ENCODE assay signal across 8 cellular contexts in genomic region chr12:25958254-25959068, GRCh38. TPM values are rescaled to one million over a fixed set of nuclear protein-coding genes. Genes with fewer than 3 reads are reported as not detected.
DNase-seq lines count a peak whose midpoint lies in the region; TF ChIP-seq lines count a peak whose summit lies in the region.

TSS of gene RASSF8 (plus strand) at chr12:25958682. CDS start at chr12:26055344, 96,662 bp downstream.

- H3K79me1 ChIP-seq in mesenchymal stem cell (replicated peaks; ENCODE audit: low read length, poor library complexity, severe bottlenecking): peaks cover 5% of the 10 kb centered on the region

- peaks cover 15% of the 10 kb centered on the region for H3K79me2 ChIP-seq in Loucy (ENCODE audit: insufficient read depth, low read length)

- peak within 1 kb of the TSS; percentile 67 to 93 for H3K14ac ChIP-seq in mesenchymal stem cell (ENCODE audit: low read length in 2 of 2)

- H3K36me3 ChIP-seq in Loucy (ENCODE audit: insufficient read depth, low read length) (no peaks in the 10 kb centered on the region), WERI-Rb-1 (no peaks in the 10 kb centered on the region; the same call in none of the 2 replicates), mesenchymal stem cell (ENCODE audit: control insufficient read depth in 1 of 2, insufficient read depth in 2 of 2, low read depth in 1 of 2, low read length in 2 of 2) (peaks cover 4 to 46% of the 10 kb centered on the region in 2 experiments), suprapubic skin (no peaks in the 10 kb centered on the region)

- 1% methylated on average over 40 of the region's 140 CpGs for WGBS in mesenchymal stem cell
- WGBS in suprapubic skin: 8% methylated on average over 24 of the region's 140 CpGs

- peak; percentile 23 for DNase-seq in activated naive CD4-positive, alpha-beta T cell treated with anti-CD3 and anti-CD28 coated beads for 36 hours
- no peak for DNase-seq in activated naive CD4-positive, alpha-beta T cell treated with Interleukin-2 at 50 U/mL for 16 hours
- peak; percentile 85 for DNase-seq in HCEC 1CT
- peak; percentile 66 for DNase-seq in WERI-Rb-1
- DNase-seq in epidermal melanocyte (ENCODE audit: insufficient read length, low spot score): peak; percentile 50
- DNase-seq in mesenchymal stem cell: peak; percentile 72
- DNase-seq in suprapubic skin (ENCODE audit: low spot score in 2 of 2): peak in 1 of 2 donors; percentile 73

- peak; percentile 66 to 73 for TF ChIP-seq POLR2A in suprapubic skin (IDR thresholded peaks at IDR 0.05)

- H3K27me3 Mint-ChIP-seq in activated naive CD4-positive, alpha-beta T cell treated with anti-CD3 and anti-CD28 coated beads for 36 hours (ENCODE audit: low read depth): peaks cover 57% of the 10 kb centered on the region

- H2BK5ac ChIP-seq in mesenchymal stem cell (ENCODE audit: low read depth, low read length, poor library complexity, severe bottlenecking): peak within 1 kb of the TSS; percentile 81

- H3K4me2 ChIP-seq in Loucy (ENCODE audit: low read depth, low read length, poor library complexity, severe bottlenecking) (peak within 1 kb of the TSS; percentile 94), mesenchymal stem cell (ENCODE audit: low read length, poor library complexity, severe bottlenecking) (peak within 1 kb of the TSS; percentile 60)

- peak within 1 kb of the TSS; percentile 79 for H2AFZ ChIP-seq in Loucy (ENCODE audit: low read length)
- peak within 1 kb of the TSS; percentile 76 for H2AFZ ChIP-seq in mesenchymal stem cell (ENCODE audit: low read depth, low read length)

- CTCF ChIA-PET in activated naive CD4-positive, alpha-beta T cell treated with anti-CD3 and anti-CD28 coated beads for 36 hours (lab: Charles Lee): interaction anchor here (0.9 kb wide), 1 partner anchor 76 kb away, joined by 5 read pairs; no protein-coding TSS in a partner anchor

- peak within 1 kb of the TSS; percentile 96 for H4K91ac ChIP-seq in mesenchymal stem cell (ENCODE audit: low read length)

- H3K27me3 ChIP-seq in Loucy (ENCODE audit: insufficient read depth, low read length, poor library complexity, severe bottlenecking) (no peaks in the 10 kb centered on the region), WERI-Rb-1 (ENCODE audit: insufficient read depth, low read depth, severe bottlenecking) (no peaks in the 10 kb centered on the region), mesenchymal stem cell (ENCODE audit: control insufficient read depth in 1 of 2, insufficient read depth in 1 of 2, low read length in 2 of 2) (no peaks in the 10 kb centered on the region), suprapubic skin (no peaks in the 10 kb centered on the region)

- no peaks in the 10 kb centered on the region for H3K9me2 ChIP-seq in Loucy (replicated peaks; ENCODE audit: low read depth, low read length)

- peak within 1 kb of the TSS in 1 of 2 experiments; percentile 87 for H3K23ac ChIP-seq in mesenchymal stem cell (ENCODE audit: low read length in 2 of 2)

- H3K27ac ChIP-seq in WERI-Rb-1 (peak within 1 kb of the TSS; percentile 88), mesenchymal stem cell (ENCODE audit: low read length, poor library complexity, severe bottlenecking) (peak within 1 kb of the TSS; percentile 91), suprapubic skin (peak within 1 kb of the TSS; percentile 94)

- H3K4me1 ChIP-seq in Loucy (ENCODE audit: insufficient read depth, low read length, poor library complexity, severe bottlenecking) (peaks cover 24% of the 10 kb centered on the region), mesenchymal stem cell (ENCODE audit: control insufficient read depth, insufficient read depth, low read depth, low read length) (peaks cover 3% of the 10 kb centered on the region), suprapubic skin (peaks cover 27% of the 10 kb centered on the region)

- H3K9me3 Mint-ChIP-seq in activated naive CD4-positive, alpha-beta T cell treated with anti-CD3 and anti-CD28 coated beads for 36 hours: no peaks in the 10 kb centered on the region

- H2AK5ac ChIP-seq in mesenchymal stem cell (ENCODE audit: low read length, severe bottlenecking): no peak within 1 kb of the TSS

- peak within 1 kb of the TSS; percentile 71 to 90 for H2BK12ac ChIP-seq in mesenchymal stem cell (ENCODE audit: low read length in 2 of 2)

- no peak for TF ChIP-seq EP300 in suprapubic skin (IDR thresholded peaks at IDR 0.05)

- peak within 1 kb of the TSS; percentile 89 for H2BK120ac ChIP-seq in mesenchymal stem cell (ENCODE audit: low read depth, low read length)

- peak within 1 kb of the TSS; percentile 93 for H2BK15ac ChIP-seq in mesenchymal stem cell (ENCODE audit: low read depth, poor library complexity, severe bottlenecking)

- H3K27ac Mint-ChIP-seq in activated naive CD4-positive, alpha-beta T cell treated with anti-CD3 and anti-CD28 coated beads for 36 hours: no peak within 1 kb of the TSS

- peak within 1 kb of the TSS; percentile 92 to 99 for H3K18ac ChIP-seq in mesenchymal stem cell (ENCODE audit: low read depth in 1 of 2, low read length in 2 of 2)

- H4K8ac ChIP-seq in mesenchymal stem cell (ENCODE audit: low read length): peak within 1 kb of the TSS; percentile 90

- intact Hi-C loops in activated naive CD4-positive, alpha-beta T cell treated with anti-CD3 and anti-CD28 coated beads for 36 hours (cut with micrococcal nuclease): loop anchor here (2.0 to 10.0 kb wide), 4 partner anchors 166 to 1046 kb away; partner anchors contain the start of gene BHLHE41

- H4K20me1 ChIP-seq in Loucy (ENCODE audit: insufficient read depth, low read length, poor library complexity, severe bottlenecking): peaks cover 3% of the 10 kb centered on the region

- no peaks in the 10 kb centered on the region for H3K9me3 ChIP-seq in Loucy (ENCODE audit: insufficient read depth, low read depth, low read length)
- H3K9me3 ChIP-seq in WERI-Rb-1 (ENCODE audit: severe bottlenecking): no peaks in the 10 kb centered on the region
- no peaks in the 10 kb centered on the region for H3K9me3 ChIP-seq in mesenchymal stem cell (ENCODE audit: control insufficient read depth, low read length)
- no peaks in the 10 kb centered on the region for H3K9me3 ChIP-seq in suprapubic skin

- no peaks in the 10 kb centered on the region for H3K36me3 Mint-ChIP-seq in activated naive CD4-positive, alpha-beta T cell treated with anti-CD3 and anti-CD28 coated beads for 36 hours (ENCODE audit: low read depth)

- TF ChIP-seq CTCF in Loucy (conservative IDR thresholded peaks at IDR 0.05; ENCODE audit: low read length): no peak
- no peak for TF ChIP-seq CTCF in WERI-Rb-1 (IDR thresholded peaks at IDR 0.05; ENCODE audit: low read depth, low read length)
- no peak for TF ChIP-seq CTCF in suprapubic skin (IDR thresholded peaks at IDR 0.05)

- H3K9ac ChIP-seq in Loucy (ENCODE audit: low read depth, low read length, poor library complexity, severe bottlenecking) (peak within 1 kb of the TSS; percentile 78), mesenchymal stem cell (ENCODE audit: low read length) (peak within 1 kb of the TSS; percentile 100)

- H3K4me3 ChIP-seq in Loucy (ENCODE audit: low read length, poor library complexity, severe bottlenecking) (peak within 1 kb of the TSS; percentile 96), WERI-Rb-1 (ENCODE audit: low read depth, low read length) (peak within 1 kb of the TSS; percentile 93), mesenchymal stem cell (ENCODE audit: insufficient read depth in 1 of 2, low read depth in 1 of 2, low read length in 2 of 2) (peak within 1 kb of the TSS; percentile 92), suprapubic skin (peak within 1 kb of the TSS; percentile 82)

- peak within 1 kb of the TSS; percentile 78 for H3K4me3 Mint-ChIP-seq in activated naive CD4-positive, alpha-beta T cell treated with anti-CD3 and anti-CD28 coated beads for 36 hours

- H3K4ac ChIP-seq in mesenchymal stem cell (ENCODE audit: low read depth in 1 of 2, low read length in 2 of 2): peak within 1 kb of the TSS; percentile 80 to 93

- H3K4me1 Mint-ChIP-seq in activated naive CD4-positive, alpha-beta T cell treated with anti-CD3 and anti-CD28 coated beads for 36 hours (ENCODE audit: low read depth): peaks cover 11% of the 10 kb centered on the region

- H3F3A ChIP-seq in Loucy (ENCODE audit: low read depth): no peaks in the 10 kb centered on the region

RNA-seq across cellular contexts. Expression of gene RASSF8, which starts in this region (rescaled TPM):
- under 1 TPM; 0.32 to 0.81 TPM for total RNA-seq in activated naive CD4-positive, alpha-beta T cell treated with anti-CD3 and anti-CD28 coated beads for 36 hours
- 21.5 TPM for polyA plus RNA-seq in mesenchymal stem cell (2013, experiment 1 of 2)
- 20.1 TPM for polyA plus RNA-seq in mesenchymal stem cell (2013, experiment 2 of 2)
- 10 to 100 TPM in 1 of 4 donors, 1 to 10 TPM in 3; 5.4 to 14.2 (median 6.1) TPM for total RNA-seq in suprapubic skin

Comparison
In these comparisons a context has a peak if more than half of its experiments do, and no peak if none do; other contexts are left out.
1. Peak in DNase-seq in activated naive CD4-positive, alpha-beta T cell treated with anti-CD3 and anti-CD28 coated beads for 36 hours; RNA of the gene not detected or under 1 TPM.